In the genomic region with DNA sequence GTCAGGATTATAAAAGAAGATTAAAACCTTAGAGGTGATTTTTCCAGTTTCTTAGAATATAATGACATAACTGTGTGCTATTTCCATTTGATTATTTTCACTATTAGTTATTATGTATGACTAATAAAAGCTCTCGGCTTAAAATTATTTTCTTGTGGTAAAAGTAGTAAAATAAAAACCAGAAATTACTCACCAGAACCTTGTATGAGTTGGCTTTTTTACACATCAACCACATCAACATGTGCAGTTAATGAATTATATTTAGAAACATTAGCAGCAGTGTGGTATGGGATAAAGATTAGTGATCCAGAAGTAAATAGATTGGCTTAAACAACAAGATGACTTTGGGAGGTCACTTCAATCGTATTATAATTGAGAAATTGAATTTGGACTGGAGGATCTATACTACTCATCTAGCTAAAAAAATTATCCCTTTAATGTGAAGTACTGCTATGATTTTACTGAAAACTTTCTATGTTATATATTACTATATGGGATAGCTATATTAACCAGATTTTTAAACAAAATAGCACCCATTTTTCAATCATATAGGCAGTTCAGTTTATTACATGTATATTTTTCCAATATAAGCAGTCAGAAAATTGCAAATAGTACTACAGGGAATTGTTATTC, we compare ENCODE assay signal across 15 cellular contexts. TPM values are rescaled to one million over a fixed set of nuclear protein-coding genes. Genes with fewer than 3 reads are reported as not detected.
DNase-seq lines count a peak whose midpoint lies in the region; ATAC-seq and TF ChIP-seq lines count a peak whose summit lies in the region.
"Had no signal": no experiment of that assay in that cellular context is flagged by ENCODE, and none has a peak within 500 bp of the region (broad histone marks: within the 10 kb centered on the region; RNA-seq: fewer than 3 reads in every experiment).

No MANE protein-coding gene starts in this region.

- H3K27me3 ChIP-seq in A673 (replicated peaks; ENCODE audit: insufficient read depth, low read depth, low read length, poor library complexity), result no peaks in the 10 kb centered on the region
- H3K27me3 ChIP-seq: thyroid gland had no signal

- no peaks in the 10 kb centered on the region for H3K36me3 ChIP-seq in A673 (ENCODE audit: insufficient read depth, low read length, poor library complexity, severe bottlenecking)
- H3K36me3 ChIP-seq: thyroid gland had no signal

- no peak overlapping the region for H3K27ac ChIP-seq in A673 (ENCODE audit: low read depth, low read length, poor library complexity, severe bottlenecking)
- H3K27ac ChIP-seq: C4-2B had no signal

- peak; percentile 72 for ATAC-seq in GM18867 (IDR thresholded peaks at IDR 0.05; ENCODE audit: unreplicated experiment)
- ATAC-seq in HG03045 (IDR thresholded peaks at IDR 0.05; ENCODE audit: unreplicated experiment), result peak; percentile 49
- no peak for ATAC-seq in HG02623 (IDR thresholded peaks at IDR 0.05; ENCODE audit: unreplicated experiment)
- ATAC-seq: naive thymus-derived CD4-positive, alpha-beta T cell had no signal

- POLR2A ChIA-PET in A673 (lab: Charles Lee; ENCODE audit: low non-redundant PET), result no interaction called here

- in situ Hi-C loops in astrocyte of the spinal cord (cut with HindIII; ENCODE audit: low sequenced_read_pairs), result no loop called here

- CTCF ChIA-PET in A673 (lab: Charles Lee), result interaction anchor here (0.5 to 0.9 kb wide), 4 partner anchors 52 to 319 kb away, joined by 3 to 10 read pairs (median 6); no protein-coding TSS in a partner anchor

- H3K4me1 ChIP-seq in A673 (ENCODE audit: insufficient read depth, low read length, poor library complexity, severe bottlenecking), result peaks cover 14% of the 10 kb centered on the region

- H3K4me3 ChIP-seq in astrocyte of the spinal cord (ENCODE audit: low read depth, low read length) (no peak overlapping the region), A673 (ENCODE audit: low read depth, low read length, poor library complexity, severe bottlenecking) (no peak overlapping the region)
- H3K4me3 ChIP-seq: thyroid gland had no signal

- no TSS peak for BruUV-seq in A673 (replicated peaks; lab: Mats Ljungman, UMichigan)

- intact Hi-C loops in A673 (cut with micrococcal nuclease; ENCODE audit: unreplicated experiment), result loop anchor here (10.0 kb wide), 1 partner anchor 298 kb away; the partner anchor contains the start of genes ALG9, CFAP68 and FDXACB1

- no peaks in the 10 kb centered on the region for H3K9me3 ChIP-seq in A673 (ENCODE audit: low read depth, low read length, poor library complexity, severe bottlenecking)
- H3K9me3 ChIP-seq: thyroid gland had no signal

- peak; percentile 45 for DNase-seq in AG08395 (ENCODE audit: low spot score)
- peak; percentile 35 for DNase-seq in astrocyte of the spinal cord (ENCODE audit: low read depth, low spot score)
- no peak for DNase-seq in NCI-H2029 treated with DMSO at 0.1 percent for 48 hours (lab: John Stamatoyannopoulos, UW)
- no peak for DNase-seq in A673 (ENCODE audit: low spot score)
- DNase-seq in SW480 (ENCODE audit: low spot score), result no peak
- DNase-seq: hypothalamus; naive thymus-derived CD4-positive, alpha-beta T cell; NCI-H1092; NK-92 treated with Interleukin-12 subunit alpha and Interleukin-12 subunit beta, amount 100 ng/mL, for 24 hours; stimulated activated CD4-positive, alpha-beta T cell treated with anti-CD3 and anti-CD28 coated beads, Interleukin-4, amount 100 ng/mL, for 4 hours had no signal

- no peak for TF ChIP-seq CTCF in astrocyte of the spinal cord (IDR thresholded peaks at IDR 0.05; ENCODE audit: low read depth, low read length)
- no peak for TF ChIP-seq CTCF in A673 (conservative IDR thresholded peaks at IDR 0.05; ENCODE audit: low read depth, low read length)

RNA-seq across cellular contexts. Expression of gene BCO2, which starts 2.8 kb away (rescaled TPM):
- 2.5 and 2.6 TPM in 2 replicates for total RNA-seq in A673 (2021)

RNA-seq across cellular contexts. Expression of gene TEX12, which starts 5.3 kb away (rescaled TPM):
- total RNA-seq in A673 (2021), result 0.26 and 0.41 TPM in 2 replicates

RNA-seq across cellular contexts. Expression of gene IL18, which starts 8.6 kb away (rescaled TPM):
- not detected in 2 replicates for total RNA-seq in A673 (2021)

RNA-seq across cellular contexts. Expression of gene PTS, which starts 53.8 kb away (rescaled TPM):
- total RNA-seq in A673 (2021), result 83.8 and 96.8 TPM in 2 replicates

Comparison
In these comparisons a context has a peak if more than half of its experiments do, and no peak if none do; other contexts are left out.
1. DNase-seq: peak in AG08395 (single experiment) and astrocyte of the spinal cord (single experiment); none in NCI-H2029 treated with DMSO at 0.1 percent for 48 hours (single experiment), A673 (single experiment) and SW480 (single experiment).